26 cellular contexts compared by ENCODE assay signal in the genomic region with DNA sequence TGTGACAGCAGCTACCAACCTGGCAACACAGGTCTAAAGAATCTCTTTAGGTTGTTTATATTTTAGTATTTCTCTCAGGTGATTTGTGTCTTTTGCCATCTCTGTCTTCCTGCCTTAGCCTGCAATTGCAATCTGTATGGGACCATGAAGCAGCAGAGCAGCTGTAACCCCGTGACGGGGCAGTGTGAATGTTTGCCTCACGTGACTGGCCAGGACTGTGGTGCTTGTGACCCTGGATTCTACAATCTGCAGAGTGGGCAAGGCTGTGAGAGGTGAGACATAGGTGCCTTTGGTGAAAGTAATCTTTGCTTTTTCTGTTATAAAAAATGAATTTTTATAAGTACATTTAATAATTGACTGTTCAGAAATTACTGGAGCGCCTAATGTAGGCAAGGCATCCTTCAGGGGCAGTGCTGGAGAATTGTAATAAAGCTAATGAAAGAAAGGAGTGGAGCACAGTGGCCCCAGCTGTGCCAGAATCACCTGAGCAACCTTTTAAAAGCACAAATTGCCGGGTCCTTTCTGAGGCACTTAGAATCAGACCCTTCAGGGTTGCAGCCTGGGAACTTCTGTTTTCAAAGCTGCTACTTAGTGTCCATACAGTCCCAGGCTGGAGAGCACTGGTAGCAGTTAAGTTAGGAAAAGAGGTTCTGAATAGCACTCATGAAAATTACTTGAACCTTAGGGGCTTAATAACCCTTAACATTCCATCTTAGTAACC.
A peak's percentile ranks its signal among the peaks of the same experiment; 100 is the strongest.
DNase-seq lines count a peak whose midpoint lies in the region; ATAC-seq and TF ChIP-seq lines count a peak whose summit lies in the region.
"Had no signal": no experiment of that assay in that cellular context is flagged by ENCODE, and none has a peak within 500 bp of the region (broad histone marks: within the 10 kb centered on the region; RNA-seq: fewer than 3 reads in every experiment).

No MANE protein-coding gene starts in this region.

- intact Hi-C loops in esophagus squamous epithelium (cut with DNase I) = loop anchor here (10.0 kb wide), 1 partner anchor 101 kb away; the partner anchor contains the start of gene LAMC1
- intact Hi-C loops in uterus (cut with DNase I; ENCODE audit: low total_unique reads) = no loop called here

- in situ Hi-C loops in G401 (cut with HindIII; ENCODE audit: low sequenced_read_pairs) = no loop called here

- no peak for TF ChIP-seq POLR2A in esophagus squamous epithelium (IDR thresholded peaks at IDR 0.05)
- TF ChIP-seq POLR2A in uterus (IDR thresholded peaks at IDR 0.05) = no peak

- H3K4me3 ChIP-seq in esophagus squamous epithelium (no peak overlapping the region), skeletal muscle tissue (ENCODE audit: low read length in 3 of 3) (no peak overlapping the region), uterus (no peak overlapping the region)
- H3K4me3 ChIP-seq: adrenal gland, BLaER1, neural progenitor cell, pancreas, thoracic aorta had no signal

- H3K4me1 ChIP-seq in esophagus squamous epithelium (peaks cover 0 to 21% (median 4%) of the 10 kb centered on the region in 3 donors), skeletal muscle tissue (ENCODE audit: control insufficient read depth in 3 of 3, insufficient read depth in 3 of 3, low read length in 3 of 3) (peaks cover 3 to 6% (median 4%) of the 10 kb centered on the region in 3 donors), uterus (no peaks in the 10 kb centered on the region)
- H3K4me1 ChIP-seq: adrenal gland, neural progenitor cell, pancreas had no signal

- WGBS in esophagus squamous epithelium, 2 donors = 74 to 92% methylated on average over 5 of the region's 5 CpGs

- H3K27ac ChIP-seq in esophagus squamous epithelium (peak overlapping the region; percentile 6 to 78 (median 62)), skeletal muscle tissue (ENCODE audit: low read depth, low read length) (peak overlapping the region; percentile 15), uterus (peak overlapping the region; percentile 21 to 62)
- H3K27ac ChIP-seq: BLaER1, neural progenitor cell, pancreas, thoracic aorta had no signal

- H3K36me3 ChIP-seq in esophagus squamous epithelium (peaks cover 0 to 100% (median 40%) of the 10 kb centered on the region in 3 donors), skeletal muscle tissue (ENCODE audit: control insufficient read depth in 3 of 3, insufficient read depth in 3 of 3, low read length in 3 of 3) (peaks cover 63 to 80% (median 78%) of the 10 kb centered on the region in 3 donors), uterus (no peaks in the 10 kb centered on the region)
- H3K36me3 ChIP-seq: neural progenitor cell had no signal

- no peaks in the 10 kb centered on the region for H3K27me3 ChIP-seq in esophagus squamous epithelium
- no peaks in the 10 kb centered on the region for H3K27me3 ChIP-seq in skeletal muscle tissue (ENCODE audit: control insufficient read depth in 3 of 3, insufficient read depth in 3 of 3, low read length in 3 of 3)
- no peaks in the 10 kb centered on the region for H3K27me3 ChIP-seq in uterus
- H3K27me3 ChIP-seq: adrenal gland, BLaER1, neural progenitor cell, pancreas had no signal

- ATAC-seq in GM21390 (IDR thresholded peaks at IDR 0.05; ENCODE audit: unreplicated experiment) = no peak
- ATAC-seq: activated CD8-positive, alpha-beta T cell treated with anti-CD3 and anti-CD28 coated beads for 36 hours; HCT116; pancreas had no signal

- no peaks in the 10 kb centered on the region for H3K9me3 ChIP-seq in esophagus squamous epithelium
- H3K9me3 ChIP-seq in skeletal muscle tissue (ENCODE audit: control insufficient read depth in 3 of 3, low read length in 3 of 3) = no peaks in the 10 kb centered on the region
- H3K9me3 ChIP-seq in uterus = no peaks in the 10 kb centered on the region
- H3K9me3 ChIP-seq: adrenal gland, BLaER1, pancreas, thoracic aorta had no signal

- H3K9ac ChIP-seq in skeletal muscle tissue (ENCODE audit: low read depth in 1 of 3, low read length in 3 of 3) = no peak overlapping the region
- H3K9ac ChIP-seq: BLaER1, neural progenitor cell had no signal

- peak; percentile 51 for DNase-seq in NCI-H2227 (lab: John Stamatoyannopoulos, UW; ENCODE audit: unreplicated experiment)
- DNase-seq in esophagus squamous epithelium (lab: John Stamatoyannopoulos, UW) = no peak
- no peak for DNase-seq in uterus
- no peak for DNase-seq in G401 (ENCODE audit: low spot score)
- no peak for DNase-seq in anterior cingulate cortex (lab: John Stamatoyannopoulos, UW)
- DNase-seq: activated CD4-positive, alpha-beta T cell treated with anti-CD3 and anti-CD28 coated beads for 1 hour; activated CD8-positive, alpha-beta memory T cell treated with anti-CD3 and anti-CD28 coated beads, Interleukin-2, amount 50 U/mL, for 48 hours; activated CD8-positive, alpha-beta T cell treated with anti-CD3 and anti-CD28 coated beads for 36 hours; activated naive CD4-positive, alpha-beta T cell treated with anti-CD3 and anti-CD28 coated beads for 36 hours; adrenal gland; KBM-7; NCI-H1092 treated with DMSO at 0.1 percent for 48 hours; NCI-H187 treated with DMSO at 0.1 percent for 48 hours; NCI-H226; NCI-H526 treated with DMSO at 0.1 percent for 48 hours; pancreas; retina; SIG-M5; small intestine; stimulated activated naive CD4-positive, alpha-beta T cell had no signal

- TF ChIP-seq CTCF in esophagus squamous epithelium (IDR thresholded peaks at IDR 0.05) (no peak), uterus (IDR thresholded peaks at IDR 0.05) (no peak)
